In the genomic region with DNA sequence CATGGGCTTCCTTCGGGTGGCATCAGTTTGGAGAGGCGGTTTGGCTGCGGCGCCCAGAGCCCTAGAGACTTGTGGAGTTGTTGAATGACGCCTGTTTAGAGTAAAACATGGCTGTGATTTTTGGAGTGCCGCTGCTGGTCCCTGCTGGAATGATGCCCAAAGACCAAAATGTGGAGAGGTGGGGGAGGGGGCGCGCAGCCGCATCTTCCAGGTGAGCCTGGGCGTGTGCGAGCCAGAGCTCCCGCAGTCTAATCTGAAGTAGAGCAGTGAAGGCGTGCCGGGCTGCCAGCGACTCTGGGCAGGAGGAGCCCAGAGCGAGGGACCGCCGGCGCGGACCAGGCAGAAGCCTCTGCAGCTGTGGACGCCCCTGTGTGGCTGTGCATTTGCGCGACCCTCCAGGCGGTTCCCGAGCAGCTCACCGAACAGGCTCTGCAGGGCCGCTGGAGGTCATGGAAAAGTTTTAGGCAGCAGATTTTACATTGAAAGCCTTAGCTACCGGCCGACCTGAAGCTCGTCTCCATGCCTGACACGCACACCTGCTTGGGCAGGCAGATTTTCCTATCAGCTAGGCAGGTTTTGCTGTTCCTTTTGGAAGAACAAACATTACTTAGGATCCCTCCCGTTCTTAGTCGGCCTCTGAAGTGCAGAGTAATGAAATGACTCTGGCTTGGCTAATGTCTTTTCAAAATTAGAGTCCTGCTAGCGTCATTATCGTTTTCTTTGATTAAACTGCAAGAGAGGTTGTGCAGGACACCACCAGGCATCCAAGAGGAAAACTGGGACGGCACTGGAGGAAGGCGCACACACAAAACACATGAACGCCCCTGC, we compare ENCODE assay signal across 9 cellular contexts.
DNase-seq lines count a peak whose midpoint lies in the region; TF ChIP-seq lines count a peak whose summit lies in the region.
"Had no signal": no experiment of that assay in that cellular context is flagged by ENCODE, and none has a peak within 500 bp of the region (broad histone marks: within the 10 kb centered on the region; RNA-seq: fewer than 3 reads in every experiment).

No MANE protein-coding gene starts in this region.

- no peak overlapping the region for H3K4ac ChIP-seq in neuronal stem cell (ENCODE audit: low read length)

- H4K8ac ChIP-seq in neuronal stem cell (ENCODE audit: low read depth, low read length): no peak overlapping the region

- H3K79me1 ChIP-seq in neuronal stem cell (ENCODE audit: low read depth, low read length): no peaks in the 10 kb centered on the region

- no peak overlapping the region for H3K27ac Mint-ChIP-seq in glutamatergic neuron (ENCODE audit: unreplicated experiment)
- H3K27ac Mint-ChIP-seq: CD4-positive, alpha-beta memory T cell had no signal

- peak overlapping the region; percentile 40 for H3K9ac ChIP-seq in neuronal stem cell (ENCODE audit: low read depth, low read length, poor library complexity)

- H3K4me1 ChIP-seq in neuronal stem cell (ENCODE audit: control insufficient read depth in 2 of 2, insufficient read depth in 1 of 2, low read depth in 1 of 2, low read length in 2 of 2): peaks cover 3 to 12% of the 10 kb centered on the region in 2 donors

- H2BK12ac ChIP-seq in neuronal stem cell (ENCODE audit: low read length): no peak overlapping the region

- no peak overlapping the region for H3K27ac ChIP-seq in neuronal stem cell (replicated peaks; ENCODE audit: low read length)

- no peaks in the 10 kb centered on the region for H3K4me1 Mint-ChIP-seq in glutamatergic neuron (ENCODE audit: low read depth, unreplicated experiment)

- peaks cover 0 to 2% of the 10 kb centered on the region in 2 donors for H3K9me3 ChIP-seq in neuronal stem cell (replicated peaks in 1 of 2; ENCODE audit: control insufficient read depth in 2 of 2, insufficient read depth in 1 of 2, low read depth in 1 of 2, low read length in 2 of 2)
- no peaks in the 10 kb centered on the region for H3K9me3 ChIP-seq in MG63

- DNase-seq in COLO668 (lab: John Stamatoyannopoulos, UW; ENCODE audit: unreplicated experiment) (peak; percentile 50), NCI-H526 (lab: John Stamatoyannopoulos, UW) (peak; percentile 14 to 79), glutamatergic neuron (peak; percentile 41), neuronal stem cell (ENCODE audit: low spot score) (no peak), MG63 (no peak), GF-D8 (lab: John Stamatoyannopoulos, UW) (no peak), dedifferentiated amniotic fluid mesenchymal stem cell (ENCODE audit: extremely low spot score) (no peak)
- DNase-seq in stimulated activated CD4-positive, alpha-beta T cell treated with anti-CD3 and anti-CD28 coated beads, Interleukin-15, amount 100 ng/mL, for 24 hours: no peak

- peaks cover 15% of the 10 kb centered on the region for H3K27me3 Mint-ChIP-seq in glutamatergic neuron (ENCODE audit: unreplicated experiment)

- peaks cover 2% of the 10 kb centered on the region for H3K9me3 Mint-ChIP-seq in glutamatergic neuron (ENCODE audit: unreplicated experiment)
- H3K9me3 Mint-ChIP-seq: CD4-positive, alpha-beta memory T cell had no signal

- no peak overlapping the region for H2BK5ac ChIP-seq in neuronal stem cell (ENCODE audit: low read length)

- H3K18ac ChIP-seq in neuronal stem cell (ENCODE audit: low read length): peak overlapping the region; percentile 83

- H2AK5ac ChIP-seq in neuronal stem cell (ENCODE audit: low read depth, low read length): no peak overlapping the region

- no peak overlapping the region for H2AFZ ChIP-seq in neuronal stem cell (ENCODE audit: low read length)

- H2BK120ac ChIP-seq in neuronal stem cell (ENCODE audit: low read depth, low read length): no peak overlapping the region

- no peaks in the 10 kb centered on the region for H3K36me3 Mint-ChIP-seq in glutamatergic neuron (ENCODE audit: unreplicated experiment)
- H3K36me3 Mint-ChIP-seq: CD4-positive, alpha-beta memory T cell had no signal

- TF ChIP-seq CTCF in glutamatergic neuron (IDR thresholded peaks at IDR 0.05; ENCODE audit: partially characterized antibody, unreplicated experiment): no peak

- H3K14ac ChIP-seq in neuronal stem cell (ENCODE audit: low read length): no peak overlapping the region

- peak overlapping the region; percentile 82 for H3K4me3 Mint-ChIP-seq in glutamatergic neuron (ENCODE audit: unreplicated experiment)

- no peak overlapping the region for H2BK15ac ChIP-seq in neuronal stem cell (ENCODE audit: low read length)

- H4K91ac ChIP-seq in neuronal stem cell (ENCODE audit: low read depth, low read length, poor library complexity): no peak overlapping the region

- whole genome bisulfite sequencing in neuronal stem cell (ENCODE audit: extremely low coverage in 2 of 2, insufficient read length in 2 of 2, insufficient replicate concordance in 1 of 2), 2 donors: no CpG with 5 or more reads among the region's 38 CpGs

- no peak overlapping the region for H3K23ac ChIP-seq in neuronal stem cell (ENCODE audit: low read depth, low read length, poor library complexity)

- H3K27me3 ChIP-seq in neuronal stem cell (ENCODE audit: control insufficient read depth in 3 of 3, insufficient read depth in 3 of 3, low read depth in 1 of 3, low read length in 3 of 3) (peaks cover 13 to 71% (median 44%) of the 10 kb centered on the region in 3 experiments), MG63 (peaks cover 65% of the 10 kb centered on the region)

- H3K36me3 ChIP-seq in neuronal stem cell (replicated peaks in 1 of 2; ENCODE audit: control insufficient read depth in 2 of 2, insufficient read depth in 2 of 2, low read length in 2 of 2) (no peaks in the 10 kb centered on the region), MG63 (no peaks in the 10 kb centered on the region)

- H3K4me2 ChIP-seq in neuronal stem cell (ENCODE audit: insufficient read depth, low read length, poor library complexity, severe bottlenecking): peak overlapping the region; percentile 95

- H3K4me3 ChIP-seq in neuronal stem cell (ENCODE audit: low read length in 2 of 2) (peak overlapping the region in 1 of 2 donors; percentile 60), MG63 (no peak overlapping the region; the same call in 1 of the 2 replicates)

Comparison
In these comparisons a context has a peak if more than half of its experiments do, and no peak if none do; other contexts are left out.
1. DNase-seq: peak in COLO668 (single experiment), NCI-H526 (2 of 2) and glutamatergic neuron (single experiment); none in neuronal stem cell (single experiment), MG63 (single experiment), stimulated activated CD4-positive, alpha-beta T cell treated with anti-CD3 and anti-CD28 coated beads, Interleukin-15, amount 100 ng/mL, for 24 hours (single experiment), GF-D8 (single experiment) and dedifferentiated amniotic fluid mesenchymal stem cell (single experiment).